Comparison of ENCODE assay signal across 8 cellular contexts in genomic region chr7:51148216-51148615, GRCh38.
"Had no signal": no experiment of that assay in that cellular context is flagged by ENCODE, and none has a peak within 500 bp of the region (broad histone marks: within the 10 kb centered on the region; RNA-seq: fewer than 3 reads in every experiment).

No MANE protein-coding gene starts in this region.

- H3K27ac ChIP-seq: HL-60 had no signal

- FAIRE-seq: HepG2, HTR-8/SVneo, K562 had no signal

- H3K4me3 Mint-ChIP-seq: IgD-negative memory B cell had no signal

- DNase-seq: IMR-90, KBM-7, KG1 had no signal

- H3K4me3 ChIP-seq: K562 had no signal

- ATAC-seq: HepG2, K562 had no signal

- H3K4me1 Mint-ChIP-seq: IgD-negative memory B cell had no signal

- H3K27ac Mint-ChIP-seq: IgD-negative memory B cell had no signal
